In the genomic region with DNA sequence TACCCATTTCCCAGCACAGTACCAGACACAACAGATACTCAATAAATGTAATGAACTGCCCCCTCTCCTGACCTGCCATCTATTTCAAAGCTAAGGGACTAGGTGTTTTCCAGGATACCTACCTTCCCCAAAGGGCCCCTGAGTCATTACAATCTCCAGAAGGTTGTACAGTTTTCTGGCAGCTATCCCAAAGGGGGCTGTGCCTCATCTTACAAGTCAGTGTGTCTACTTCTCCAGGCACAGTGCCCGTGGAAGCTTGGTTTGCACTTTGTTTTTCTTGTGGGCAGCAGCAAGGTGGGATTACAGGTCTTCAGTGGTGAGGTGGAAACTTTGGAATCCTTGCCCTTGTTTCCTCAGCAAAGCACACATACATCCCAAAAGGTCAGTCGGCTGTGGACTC, we compare ENCODE assay signal across 22 cellular contexts.
A peak's percentile ranks its signal among the peaks of the same experiment; 100 is the strongest.
DNase-seq lines count a peak whose midpoint lies in the region; TF ChIP-seq lines count a peak whose summit lies in the region.
"Had no signal": no experiment of that assay in that cellular context is flagged by ENCODE, and none has a peak within 500 bp of the region (broad histone marks: within the 10 kb centered on the region; RNA-seq: fewer than 3 reads in every experiment).

No MANE protein-coding gene starts in this region.

- H2BK15ac ChIP-seq in mesendoderm (replicated peaks; ENCODE audit: low read depth), result no peak overlapping the region

- no peaks in the 10 kb centered on the region for H3K79me2 ChIP-seq in mesendoderm (ENCODE audit: control insufficient read depth, insufficient read depth, low read length)

- H3K27me3 ChIP-seq in mesendoderm (ENCODE audit: insufficient read depth, low read length, poor library complexity) (no peaks in the 10 kb centered on the region), suprapubic skin (no peaks in the 10 kb centered on the region)
- H3K27me3 ChIP-seq: ovary had no signal

- no peak overlapping the region for H3K4me2 ChIP-seq in mesendoderm (ENCODE audit: low read length)
- H3K4me2 ChIP-seq: KMS-11 had no signal

- H2AK5ac ChIP-seq in mesendoderm (ENCODE audit: low read length), result no peak overlapping the region

- DNase-seq in NCI-H2171 treated with DMSO at 0.1 percent for 48 hours (lab: John Stamatoyannopoulos, UW), result peak; percentile 31
- DNase-seq in NCI-H2171 (lab: John Stamatoyannopoulos, UW), result no peak
- peak; percentile 38 for DNase-seq in amniotic epithelial cell (ENCODE audit: low read depth)
- DNase-seq in iris pigment epithelial cell (ENCODE audit: low read depth), result peak; percentile 65
- DNase-seq in occipital lobe (lab: John Stamatoyannopoulos, UW), result no peak
- no peak for DNase-seq in NCI-H2227 treated with DMSO at 0.1 percent for 48 hours (lab: John Stamatoyannopoulos, UW)
- no peak for DNase-seq in mesendoderm
- no peak for DNase-seq in suprapubic skin (ENCODE audit: low spot score in 2 of 2)
- DNase-seq: 8988T; activated CD4-positive, alpha-beta T cell treated with anti-CD3 and anti-CD28 coated beads for 4 hours; activated CD8-positive, alpha-beta memory T cell treated with anti-CD3 and anti-CD28 coated beads for 24 hours; activated gamma-delta T cell; activated naive CD8-positive, alpha-beta T cell treated with anti-CD3 and anti-CD28 coated beads, Interleukin-2, amount 10 ng/mL, durations not matched to agents 7 days and 5 days; Caco-2; EL; NCI-H1417; NCI-H2081; ovary; T1000; WERI-Rb-1 had no signal

- H3K27ac ChIP-seq in mesendoderm (ENCODE audit: low read depth, low read length) (no peak overlapping the region), suprapubic skin (no peak overlapping the region)
- H3K27ac ChIP-seq: HL-60, KMS-11, ovary, WERI-Rb-1 had no signal

- no peak overlapping the region for H4K5ac ChIP-seq in mesendoderm (ENCODE audit: low read length)

- H3K36me3 ChIP-seq in mesendoderm (ENCODE audit: control insufficient read depth, insufficient read depth, low read length) (no peaks in the 10 kb centered on the region), suprapubic skin (no peaks in the 10 kb centered on the region)
- H3K36me3 ChIP-seq: ovary, WERI-Rb-1 had no signal

- TF ChIP-seq POLR2A in suprapubic skin (IDR thresholded peaks at IDR 0.05), result no peak

- H3K56ac ChIP-seq in mesendoderm (ENCODE audit: low read length), result no peak overlapping the region

- no peaks in the 10 kb centered on the region for H3K9me3 ChIP-seq in suprapubic skin
- H3K9me3 ChIP-seq: Caco-2, ovary had no signal

- H4K8ac ChIP-seq in mesendoderm (ENCODE audit: low read depth, low read length), result no peak overlapping the region

- no peak overlapping the region for H3K4ac ChIP-seq in mesendoderm (ENCODE audit: low read depth, low read length)

- H3K23ac ChIP-seq in mesendoderm (ENCODE audit: low read length), result no peak overlapping the region

- TF ChIP-seq CTCF in suprapubic skin (IDR thresholded peaks at IDR 0.05), result no peak

- H2BK120ac ChIP-seq in mesendoderm (ENCODE audit: low read depth, low read length), result no peak overlapping the region

- H3K18ac ChIP-seq in mesendoderm (ENCODE audit: low read length), result no peak overlapping the region

- H3K4me1 ChIP-seq in mesendoderm (ENCODE audit: control insufficient read depth, low read depth, low read length), result peaks cover 3% of the 10 kb centered on the region
- H3K4me1 ChIP-seq in suprapubic skin, result peaks cover 3% of the 10 kb centered on the region

- no peak for TF ChIP-seq EP300 in suprapubic skin (IDR thresholded peaks at IDR 0.05)

- WGBS in mesendoderm (ENCODE audit: extremely low coverage, insufficient coverage, low lambda C conversion rate), result no CpG with 5 or more reads among the region's 2 CpGs
- WGBS in suprapubic skin, result 73% methylated on average over 2 of the region's 2 CpGs

- H3K79me1 ChIP-seq in mesendoderm (ENCODE audit: low read length), result no peaks in the 10 kb centered on the region

- H3K4me3 ChIP-seq in mesendoderm (ENCODE audit: low read length) (no peak overlapping the region), suprapubic skin (no peak overlapping the region)
- H3K4me3 ChIP-seq: ovary had no signal

- H3K9ac ChIP-seq in mesendoderm (ENCODE audit: low read length), result no peak overlapping the region
- H3K9ac ChIP-seq: KMS-11 had no signal

- no peak overlapping the region for H2BK5ac ChIP-seq in mesendoderm (ENCODE audit: low read length)

Comparison
In these comparisons a context has a peak if more than half of its experiments do, and no peak if none do; other contexts are left out.
1. DNase-seq: peak in NCI-H2171 treated with DMSO at 0.1 percent for 48 hours (single experiment), amniotic epithelial cell (single experiment) and iris pigment epithelial cell (single experiment); none in NCI-H2171 (single experiment), occipital lobe (single experiment), NCI-H2227 treated with DMSO at 0.1 percent for 48 hours (single experiment), mesendoderm (single experiment) and suprapubic skin (0 of 2).